28 cellular contexts compared by ENCODE assay signal in the genomic region with DNA sequence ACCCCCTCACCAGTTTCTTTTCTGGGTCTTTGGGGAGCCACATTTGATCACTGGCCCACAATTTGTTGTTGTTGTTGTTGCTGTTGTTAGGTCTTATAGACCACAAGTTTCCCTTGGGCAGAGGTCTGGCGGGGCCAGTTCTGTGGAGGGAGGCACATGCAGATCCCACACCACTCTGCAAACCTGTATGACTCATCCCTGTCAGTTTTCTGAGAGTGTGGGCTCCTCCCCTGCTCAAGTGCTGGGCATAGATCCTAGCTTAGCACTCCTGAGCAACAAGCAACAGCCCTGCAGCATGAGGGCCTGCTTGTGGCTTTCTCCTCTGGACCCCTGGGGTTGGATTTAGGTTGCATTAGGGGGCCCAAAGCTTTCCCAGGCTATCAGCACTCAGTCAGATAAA.
DNase-seq lines count a peak whose midpoint lies in the region; ATAC-seq and TF ChIP-seq lines count a peak whose summit lies in the region.
"Had no signal": no experiment of that assay in that cellular context is flagged by ENCODE, and none has a peak within 500 bp of the region (broad histone marks: within the 10 kb centered on the region; RNA-seq: fewer than 3 reads in every experiment).

No MANE protein-coding gene starts in this region.

- no peak overlapping the region for H3K4me3 ChIP-seq in NB4 (ENCODE audit: low read depth, low read length)
- no peak overlapping the region for H3K4me3 ChIP-seq in endodermal cell (ENCODE audit: low read length)
- H3K4me3 ChIP-seq in trophoblast cell (ENCODE audit: low read depth, low read length) = no peak overlapping the region
- H3K4me3 ChIP-seq: A549; BLaER1 treated with 17β-estradiol and CSF1 and Interleukin-3, amounts not matched to agents 10 nM and 100 nM; GM12878; GM23248; HAP-1; SJSA1 had no signal

- H3K4ac ChIP-seq in trophoblast cell (ENCODE audit: low read depth, low read length) = no peak overlapping the region

- ATAC-seq in GM18511 (IDR thresholded peaks at IDR 0.05; ENCODE audit: unreplicated experiment) (peak; percentile 50), GM21423 (IDR thresholded peaks at IDR 0.05; ENCODE audit: unreplicated experiment) (no peak)
- no peak for ATAC-seq in naive thymus-derived CD8-positive, alpha-beta T cell
- ATAC-seq: A549, GM12878, PC-3, Right ventricle myocardium inferior had no signal

- DNase-seq in NB4 (ENCODE audit: low read depth) (peak; percentile 20), endodermal cell (peak; percentile 61), trophoblast cell (peak in 1 of 2 donors; percentile 20)
- no peak for DNase-seq in naive thymus-derived CD8-positive, alpha-beta T cell
- DNase-seq in stimulated activated CD4-positive, alpha-beta T cell treated with anti-CD3 and anti-CD28 coated beads, Interleukin-2, amount 100 ng/mL, for 24 hours = no peak
- DNase-seq: AML-193; CD4-positive, alpha-beta T cell; GDM1; GM23248; HFFc6; IMR-90; KG1; NCI-H1092 treated with DMSO at 0.1 percent for 48 hours; NCI-H1436; NCI-H187; NCI-H2081 treated with DMSO at 0.1 percent for 48 hours; NCI-H2171; NCI-H226; NCI-H510A; PC-3 had no signal

- TF ChIP-seq POLR2A in NB4 (IDR thresholded peaks at IDR 0.05; ENCODE audit: extremely low read depth, insufficient read length) = no peak

- H2AFZ ChIP-seq in trophoblast cell (ENCODE audit: insufficient read depth, low read length, poor library complexity) = no peak overlapping the region
- H2AFZ ChIP-seq: GM23248 had no signal

- peaks cover 4% of the 10 kb centered on the region for H3K36me3 Mint-ChIP-seq in endodermal cell (ENCODE audit: low read depth)
- peaks cover 0 to 14% (median 0%) of the 10 kb centered on the region in 3 donors for H3K36me3 Mint-ChIP-seq in naive thymus-derived CD8-positive, alpha-beta T cell

- H2BK120ac ChIP-seq in trophoblast cell (ENCODE audit: insufficient read depth, low read length, poor library complexity) = no peak overlapping the region

- WGBS in endodermal cell (ENCODE audit: insufficient coverage in 1 of 2, insufficient read length in 1 of 2), 2 experiments = 45% methylated on average over 1 of the region's 1 CpG; no CpG with 5 or more reads in 1 of the 2 experiments
- WGBS in trophoblast cell (ENCODE audit: extremely low coverage, insufficient coverage, insufficient read length) = no CpG with 5 or more reads among the region's 1 CpG

- H3K9me3 ChIP-seq in endodermal cell (ENCODE audit: control insufficient read depth, low read length) (peaks cover 26% of the 10 kb centered on the region), trophoblast cell (ENCODE audit: insufficient read depth, low read depth, low read length) (peaks cover 1% of the 10 kb centered on the region)
- H3K9me3 ChIP-seq: A549; BLaER1 treated with 17β-estradiol and CSF1 and Interleukin-3, amounts not matched to agents 10 nM and 100 nM; HAP-1; SJSA1 had no signal

- peak overlapping the region; percentile 3 for H4K8ac ChIP-seq in trophoblast cell (ENCODE audit: low read depth, low read length)

- no peak overlapping the region for H3K14ac ChIP-seq in trophoblast cell (ENCODE audit: low read length)

- no peak overlapping the region for H3K23ac ChIP-seq in trophoblast cell (ENCODE audit: low read length)

- no peak overlapping the region for H2BK12ac ChIP-seq in trophoblast cell (ENCODE audit: low read length)

- H3K27me3 ChIP-seq in endodermal cell (ENCODE audit: control insufficient read depth, insufficient read depth, low read length, poor library complexity, severe bottlenecking) (no peaks in the 10 kb centered on the region), trophoblast cell (ENCODE audit: insufficient read depth, low read length) (no peaks in the 10 kb centered on the region)
- H3K27me3 ChIP-seq: BLaER1 treated with 17β-estradiol and CSF1 and Interleukin-3, amounts not matched to agents 10 nM and 100 nM; SJSA1 had no signal

- H3K4me3 Mint-ChIP-seq in endodermal cell = no peak overlapping the region
- no peak overlapping the region for H3K4me3 Mint-ChIP-seq in naive thymus-derived CD8-positive, alpha-beta T cell
- H3K4me3 Mint-ChIP-seq: CD4-positive, alpha-beta T cell; HFFc6 had no signal

- no peaks in the 10 kb centered on the region for H3K79me1 ChIP-seq in trophoblast cell (ENCODE audit: low read length)

- H3K9me3 Mint-ChIP-seq in endodermal cell = peaks cover 24% of the 10 kb centered on the region
- H3K9me3 Mint-ChIP-seq in naive thymus-derived CD8-positive, alpha-beta T cell = peaks cover 3 to 35% (median 22%) of the 10 kb centered on the region in 9 donors

- no peak overlapping the region for H3K4me2 ChIP-seq in trophoblast cell (ENCODE audit: low read length)
- H3K4me2 ChIP-seq: A549; BLaER1 treated with 17β-estradiol and CSF1 and Interleukin-3, amounts not matched to agents 10 nM and 100 nM had no signal

- H3K27ac Mint-ChIP-seq in endodermal cell = peak overlapping the region; percentile 7
- no peak overlapping the region for H3K27ac Mint-ChIP-seq in naive thymus-derived CD8-positive, alpha-beta T cell
- H3K27ac Mint-ChIP-seq: CD4-positive, alpha-beta T cell; HFFc6 had no signal

- no peaks in the 10 kb centered on the region for H3K27me3 Mint-ChIP-seq in endodermal cell (ENCODE audit: insufficient read depth)
- H3K27me3 Mint-ChIP-seq in naive thymus-derived CD8-positive, alpha-beta T cell = no peaks in the 10 kb centered on the region
- H3K27me3 Mint-ChIP-seq: CD4-positive, alpha-beta T cell had no signal

- no peak overlapping the region for H3K9ac ChIP-seq in endodermal cell (ENCODE audit: extremely low read depth, low read length, poor library complexity, severe bottlenecking)
- peak overlapping the region; percentile 35 for H3K9ac ChIP-seq in trophoblast cell (ENCODE audit: low read length)
- H3K9ac ChIP-seq: BLaER1 treated with 17β-estradiol and CSF1 and Interleukin-3, amounts not matched to agents 10 nM and 100 nM; GM23248 had no signal

- H4K91ac ChIP-seq in trophoblast cell (ENCODE audit: low read depth, low read length) = peak overlapping the region; percentile 8

- H3K4me1 ChIP-seq in endodermal cell (ENCODE audit: control insufficient read depth, insufficient read depth, low read length) (no peaks in the 10 kb centered on the region), trophoblast cell (ENCODE audit: control insufficient read depth in 1 of 2, insufficient read depth in 2 of 2, low read length in 2 of 2) (peaks cover 6 to 8% of the 10 kb centered on the region in 2 experiments)
- H3K4me1 ChIP-seq: A549; BLaER1 treated with 17β-estradiol and CSF1 and Interleukin-3, amounts not matched to agents 10 nM and 100 nM; HAP-1; SJSA1 had no signal

- H3K27ac ChIP-seq in endodermal cell (ENCODE audit: low read depth, low read length) (no peak overlapping the region), trophoblast cell (ENCODE audit: low read depth, low read length) (no peak overlapping the region)
- H3K27ac ChIP-seq: A549; BLaER1 treated with 17β-estradiol and CSF1 and Interleukin-3, amounts not matched to agents 10 nM and 100 nM; GM23248; SJSA1 had no signal

- H3K18ac ChIP-seq in trophoblast cell (ENCODE audit: low read length) = no peak overlapping the region

- no peak for TF ChIP-seq CTCF in NB4 (IDR thresholded peaks at IDR 0.05; ENCODE audit: low read depth, low read length)
- no peak for TF ChIP-seq CTCF in endodermal cell (conservative IDR thresholded peaks at IDR 0.05)

- no peak overlapping the region for H2BK5ac ChIP-seq in trophoblast cell (ENCODE audit: low read depth, low read length, poor library complexity)

- no peak overlapping the region for H4K12ac ChIP-seq in trophoblast cell (ENCODE audit: low read depth, low read length)

- POLR2A ChIA-PET in naive thymus-derived CD8-positive, alpha-beta T cell (lab: Charles Lee) = no interaction called here

- H3K36me3 ChIP-seq in endodermal cell (ENCODE audit: control insufficient read depth, insufficient read depth, low read length) = no peaks in the 10 kb centered on the region
- no peaks in the 10 kb centered on the region for H3K36me3 ChIP-seq in trophoblast cell (ENCODE audit: control insufficient read depth in 1 of 2, insufficient read depth in 2 of 2, low read length in 2 of 2)
- H3K36me3 ChIP-seq: BLaER1 treated with 17β-estradiol and CSF1 and Interleukin-3, amounts not matched to agents 10 nM and 100 nM; HAP-1; SJSA1 had no signal

- no peaks in the 10 kb centered on the region for H3K79me2 ChIP-seq in trophoblast cell (ENCODE audit: control insufficient read depth, insufficient read depth, low read length, poor library complexity)

- H2AK5ac ChIP-seq in trophoblast cell (ENCODE audit: low read length) = no peak overlapping the region

- H3K4me1 Mint-ChIP-seq in endodermal cell = peaks cover 20% of the 10 kb centered on the region
- H3K4me1 Mint-ChIP-seq in naive thymus-derived CD8-positive, alpha-beta T cell = no peaks in the 10 kb centered on the region

Comparison
In these comparisons a context has a peak if more than half of its experiments do, and no peak if none do; other contexts are left out.
1. DNase-seq: peak in NB4 (single experiment) and endodermal cell (single experiment); none in naive thymus-derived CD8-positive, alpha-beta T cell (0 of 10) and stimulated activated CD4-positive, alpha-beta T cell treated with anti-CD3 and anti-CD28 coated beads, Interleukin-2, amount 100 ng/mL, for 24 hours (0 of 2).